Comparison of ENCODE assay signal across 1 cellular context in genomic region chr18:40832362-40832761, GRCh38.
TF ChIP-seq lines count a peak whose summit lies in the region.

No MANE protein-coding gene starts in this region.

TF ChIP-seq in IMR-90, 13 proteins besides CTCF, POLR2A, EP300 and RAD21 (continued from another document):
- TF ChIP-seq BHLHE40 (IDR thresholded peaks at IDR 0.05; ENCODE audit: low read depth, low read length) (no peak), MAZ (IDR thresholded peaks at IDR 0.05; ENCODE audit: borderline replicate concordance, low read depth, low read length) (no peak), RCOR1 (IDR thresholded peaks at IDR 0.05; ENCODE audit: insufficient replicate concordance, low read length) (no peak), ELK1 (IDR thresholded peaks at IDR 0.05; ENCODE audit: borderline replicate concordance, low read depth, low read length) (no peak), CHD1 (IDR thresholded peaks at IDR 0.05; ENCODE audit: low read depth, low read length) (no peak), FOS (IDR thresholded peaks at IDR 0.05; ENCODE audit: low read depth, low read length) (no peak)
